17 cellular contexts compared by ENCODE assay signal in genomic region chr5:84524491-84524890, GRCh38.
"Had no signal": no experiment of that assay in that cellular context is flagged by ENCODE, and none has a peak within 500 bp of the region (broad histone marks: within the 10 kb centered on the region; RNA-seq: fewer than 3 reads in every experiment).

No MANE protein-coding gene starts in this region.

- DNase-seq: activated CD4-positive, alpha-beta T cell treated with anti-CD3 and anti-CD28 coated beads for 36 hours; activated CD4-positive, alpha-beta T cell treated with anti-CD3 and anti-CD28 coated beads, Interleukin-2, amount 50 U/mL, for 48 hours; activated naive CD8-positive, alpha-beta T cell treated with anti-CD3 and anti-CD28 coated beads for 36 hours; amygdala; dermis blood vessel endothelial cell; effector memory CD8-positive, alpha-beta T cell; esophagus squamous epithelium; heart right ventricle; kidney glomerular epithelial cell; left ventricle myocardium inferior; mammary epithelial cell; right cardiac atrium; T-helper 17 cell had no signal

- H3K27me3 ChIP-seq: breast epithelium, esophagus squamous epithelium, gastroesophageal sphincter, heart right ventricle, tibial nerve had no signal

- H3K4me3 ChIP-seq: breast epithelium, esophagus squamous epithelium, gastroesophageal sphincter, heart right ventricle, left ventricle myocardium inferior, skin epidermis, tibial nerve had no signal

- H3K27ac ChIP-seq: breast epithelium, esophagus squamous epithelium, gastroesophageal sphincter, heart right ventricle, left ventricle myocardium inferior, skin epidermis, tibial nerve had no signal

- ATAC-seq: activated CD4-positive, alpha-beta T cell treated with anti-CD3 and anti-CD28 coated beads for 36 hours; effector memory CD8-positive, alpha-beta T cell; gastroesophageal sphincter; heart right ventricle; right cardiac atrium; T-helper 17 cell had no signal
